Comparison of ENCODE assay signal across 19 cellular contexts in the genomic region with DNA sequence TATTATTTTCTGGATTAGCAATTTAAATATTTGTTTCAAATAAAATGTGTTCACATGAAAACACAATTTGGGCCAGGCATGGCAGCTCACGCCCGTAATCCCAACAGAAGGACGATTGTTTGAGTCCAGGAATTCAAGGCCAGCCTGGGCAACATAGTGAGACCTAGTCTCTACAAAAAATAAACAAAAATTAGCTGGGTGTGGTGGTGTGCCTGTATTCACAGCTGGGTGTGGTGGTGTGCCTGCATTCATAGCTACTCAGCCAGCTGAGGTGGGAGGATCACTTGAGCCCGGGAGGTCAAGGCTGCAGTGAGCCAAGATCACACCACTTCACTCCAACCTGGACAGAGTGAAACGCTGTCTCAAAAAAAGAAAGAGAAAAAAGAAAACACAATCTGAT.
"Had no signal": no experiment of that assay in that cellular context is flagged by ENCODE, and none has a peak within 500 bp of the region (broad histone marks: within the 10 kb centered on the region; RNA-seq: fewer than 3 reads in every experiment).

No MANE protein-coding gene starts in this region.

- ATAC-seq: gastrocnemius medialis; psoas muscle; stimulated activated effector memory CD8-positive, alpha-beta T cell treated with anti-CD3 and anti-CD28 coated beads, Interleukin-12 subunit alpha, Interleukin-12 subunit beta, amount 100 ng/mL, for 72 hours had no signal

- H3K9ac ChIP-seq: neural progenitor cell had no signal

- H3K27me3 Mint-ChIP-seq: activated naive CD8-positive, alpha-beta T cell had no signal

- DNase-seq: activated CD4-positive, alpha-beta T cell treated with anti-CD3 and anti-CD28 coated beads, Interleukin-2, amount 50 U/mL, for 1 hour; activated CD4-positive, CD25-positive, alpha-beta regulatory T cell; activated CD8-positive, alpha-beta memory T cell treated with anti-CD3 and anti-CD28 coated beads for 24 hours; activated gamma-delta T cell treated with Interleukin-2 at 50 U/mL for 16 hours; amniotic stem cell; central memory CD4-positive, alpha-beta T cell; effector CD8-positive, alpha-beta T cell; gastrocnemius medialis; heart left ventricle; psoas muscle; sigmoid colon; stimulated activated CD4-positive, alpha-beta T cell treated with anti-CD3 and anti-CD28 coated beads, Interleukin-12 subunit alpha, Interleukin-12 subunit beta, amount 100 ng/mL, for 4 hours; SW 1271 had no signal

- H3K27ac ChIP-seq: coronary artery, gastrocnemius medialis, heart left ventricle, neural progenitor cell, psoas muscle, sigmoid colon had no signal

- H3K4me1 ChIP-seq: neural progenitor cell, sigmoid colon had no signal

- H3K4me1 Mint-ChIP-seq: mesothelial cell of epicardium, neural progenitor cell had no signal

- H3K27ac Mint-ChIP-seq: activated naive CD8-positive, alpha-beta T cell; mesothelial cell of epicardium; neural progenitor cell; stimulated activated effector memory CD8-positive, alpha-beta T cell treated with anti-CD3 and anti-CD28 coated beads, Interleukin-12 subunit alpha, Interleukin-12 subunit beta, amount 100 ng/mL, for 72 hours had no signal

- H3K9me3 Mint-ChIP-seq: mesothelial cell of epicardium; stimulated activated effector memory CD8-positive, alpha-beta T cell treated with anti-CD3 and anti-CD28 coated beads, Interleukin-12 subunit alpha, Interleukin-12 subunit beta, amount 100 ng/mL, for 72 hours had no signal

- H3K4me3 Mint-ChIP-seq: activated naive CD8-positive, alpha-beta T cell; mesothelial cell of epicardium; neural progenitor cell; stimulated activated effector memory CD8-positive, alpha-beta T cell treated with anti-CD3 and anti-CD28 coated beads, Interleukin-12 subunit alpha, Interleukin-12 subunit beta, amount 100 ng/mL, for 72 hours had no signal

- H3K4me3 ChIP-seq: coronary artery, gastrocnemius medialis, heart left ventricle, neural progenitor cell, psoas muscle, sigmoid colon, tibial nerve had no signal

- H3K27me3 ChIP-seq: gastrocnemius medialis, heart left ventricle, neural progenitor cell, sigmoid colon, tibial nerve had no signal

- H3K9me3 ChIP-seq: gastrocnemius medialis, heart left ventricle, psoas muscle, sigmoid colon, tibial nerve had no signal
